ENCODE assay signal across 9 cellular contexts in the genomic region with DNA sequence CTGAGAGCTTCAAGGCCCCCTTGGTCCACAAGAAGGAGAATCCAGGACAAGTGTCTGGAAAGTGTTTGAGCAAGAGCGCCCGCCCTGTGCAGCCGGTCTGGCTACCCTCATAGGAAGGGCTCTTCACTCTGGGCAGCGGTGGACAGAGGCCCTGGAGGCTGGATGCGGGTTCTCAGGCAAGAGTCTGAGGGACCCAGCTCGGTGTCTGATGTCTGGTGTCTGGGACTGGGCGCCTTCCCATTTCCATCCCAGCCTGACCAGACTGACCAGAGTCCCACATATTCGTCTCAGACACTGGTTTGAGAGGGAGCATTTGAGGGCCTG. TPM values are rescaled to one million over a fixed set of nuclear protein-coding genes. Genes with fewer than 3 reads are reported as not detected.
A peak's percentile ranks its signal among the peaks of the same experiment; 100 is the strongest.
DNase-seq lines count a peak whose midpoint lies in the region; ATAC-seq, FAIRE-seq and TF ChIP-seq lines count a peak whose summit lies in the region.
"Had no signal": no experiment of that assay in that cellular context is flagged by ENCODE, and none has a peak within 500 bp of the region (broad histone marks: within the 10 kb centered on the region; RNA-seq: fewer than 3 reads in every experiment).

No MANE protein-coding gene starts in this region.

- no peaks in the 10 kb centered on the region; the same call in 1 of the 2 replicates for H3K27me3 Mint-ChIP-seq in HFFc6 (ENCODE audit: insufficient read depth)
- H3K27me3 Mint-ChIP-seq in stimulated activated memory B cell treated with anti-CD40 and anti-IgM and Interleukin-4, amounts not matched to agents 10 μg/mL and 1 μg/mL and 100 μg/mL, for 72 hours, result no peaks in the 10 kb centered on the region
- H3K27me3 Mint-ChIP-seq: activated CD4-positive, alpha-beta T cell treated with anti-CD3 and anti-CD28 coated beads, Interleukin-2, amount 10 ng/mL, durations not matched to agents 7 days and 5 days had no signal

- no peaks in the 10 kb centered on the region for H3K9me3 ChIP-seq in keratinocyte (ENCODE audit: control insufficient read depth, low read depth, low read length)

- H2AFZ ChIP-seq in keratinocyte (ENCODE audit: control insufficient read depth, low read length), result no peak overlapping the region

- H3K9me3 Mint-ChIP-seq in HFFc6, result no peaks in the 10 kb centered on the region
- no peaks in the 10 kb centered on the region for H3K9me3 Mint-ChIP-seq in stimulated activated memory B cell treated with anti-CD40 and anti-IgM and Interleukin-4, amounts not matched to agents 10 μg/mL and 1 μg/mL and 100 μg/mL, for 72 hours
- H3K9me3 Mint-ChIP-seq: activated CD4-positive, alpha-beta T cell treated with anti-CD3 and anti-CD28 coated beads, Interleukin-2, amount 10 ng/mL, durations not matched to agents 7 days and 5 days had no signal

- peaks cover 21% of the 10 kb centered on the region for H3K36me3 Mint-ChIP-seq in HFFc6 (ENCODE audit: low read depth)
- H3K36me3 Mint-ChIP-seq in stimulated activated memory B cell treated with anti-CD40 and anti-IgM and Interleukin-4, amounts not matched to agents 10 μg/mL and 1 μg/mL and 100 μg/mL, for 72 hours, result peaks cover 17% of the 10 kb centered on the region

- peak overlapping the region; percentile 85 for H3K27ac Mint-ChIP-seq in HFFc6
- H3K27ac Mint-ChIP-seq in stimulated activated memory B cell treated with anti-CD40 and anti-IgM and Interleukin-4, amounts not matched to agents 10 μg/mL and 1 μg/mL and 100 μg/mL, for 72 hours, result peak overlapping the region; percentile 69

- no peak for ATAC-seq in stimulated activated memory B cell treated with anti-CD40 and anti-IgM and Interleukin-4, amounts not matched to agents 10 μg/mL and 1 μg/mL and 100 μg/mL, for 72 hours
- ATAC-seq in GM18909 (IDR thresholded peaks at IDR 0.05; ENCODE audit: poor library complexity, unreplicated experiment) (no peak), GM18498 (IDR thresholded peaks at IDR 0.05; ENCODE audit: unreplicated experiment) (no peak)

- dilution Hi-C loops in keratinocyte (cut with MboI; ENCODE audit: extremely low pct_ligation_motif_present, low sequenced_read_pairs), result no loop called here

- peak overlapping the region; percentile 89 for H3K4me2 ChIP-seq in keratinocyte (ENCODE audit: control insufficient read depth, extremely low read depth, insufficient read depth, low read depth, low read length)

- H3K9ac ChIP-seq in keratinocyte (ENCODE audit: control insufficient read depth, extremely low read depth, insufficient read depth, low read length), result peak overlapping the region; percentile 67

- peaks cover 86% of the 10 kb centered on the region for H3K4me1 Mint-ChIP-seq in HFFc6 (ENCODE audit: low read depth)
- H3K4me1 Mint-ChIP-seq in stimulated activated memory B cell treated with anti-CD40 and anti-IgM and Interleukin-4, amounts not matched to agents 10 μg/mL and 1 μg/mL and 100 μg/mL, for 72 hours, result peaks cover 72% of the 10 kb centered on the region

- FAIRE-seq in keratinocyte (lab: Jason Lieb, UNC), result peak; percentile 43

- H3K4me1 ChIP-seq in keratinocyte (ENCODE audit: control insufficient read depth, extremely low read depth, insufficient read depth, low read length), result peaks cover 83% of the 10 kb centered on the region

- H3K4me3 Mint-ChIP-seq in HFFc6, result peak overlapping the region; percentile 75
- H3K4me3 Mint-ChIP-seq in stimulated activated memory B cell treated with anti-CD40 and anti-IgM and Interleukin-4, amounts not matched to agents 10 μg/mL and 1 μg/mL and 100 μg/mL, for 72 hours, result no peak overlapping the region
- H3K4me3 Mint-ChIP-seq: activated CD4-positive, alpha-beta T cell treated with anti-CD3 and anti-CD28 coated beads, Interleukin-2, amount 10 ng/mL, durations not matched to agents 7 days and 5 days had no signal

- H3K9me1 ChIP-seq in keratinocyte (ENCODE audit: control insufficient read depth, extremely low read depth, insufficient read depth, low read length), result peaks cover 4% of the 10 kb centered on the region

- H3K27ac ChIP-seq in brain microvascular endothelial cell (peak overlapping the region; percentile 78), keratinocyte (ENCODE audit: control insufficient read depth, insufficient read depth, low read length) (peak overlapping the region; percentile 85)

- TF ChIP-seq CTCF in HFFc6 (IDR thresholded peaks at IDR 0.05) (no peak), brain microvascular endothelial cell (IDR thresholded peaks at IDR 0.05; ENCODE audit: low read depth, low read length, missing control alignments) (no peak), keratinocyte (optimal IDR thresholded peaks at IDR 0.05 in 1 of 3, IDR thresholded peaks at IDR 0.05 in 1 of 3, conservative IDR thresholded peaks at IDR 0.05 in 1 of 3; ENCODE audit: extremely low read depth in 1 of 3, insufficient read depth in 2 of 3, low read length in 3 of 3) (no peak)

- DNase-seq in HFFc6 (no peak), brain microvascular endothelial cell (no peak), keratinocyte (ENCODE audit: low read depth, low spot score) (no peak), iPS-NIHi7 (ENCODE audit: extremely low spot score) (no peak), NCI-H2029 (lab: John Stamatoyannopoulos, UW) (no peak)
- DNase-seq: activated CD4-positive, alpha-beta T cell treated with anti-CD3 and anti-CD28 coated beads, Interleukin-2, amount 10 ng/mL, durations not matched to agents 7 days and 5 days had no signal

- H3K36me3 ChIP-seq in brain microvascular endothelial cell (replicated peaks), result no peaks in the 10 kb centered on the region
- peaks cover 2 to 5% of the 10 kb centered on the region in 2 experiments for H3K36me3 ChIP-seq in keratinocyte (ENCODE audit: control insufficient read depth in 2 of 2, extremely low read depth in 1 of 2, insufficient read depth in 2 of 2, low read length in 2 of 2)

- H3K27me3 ChIP-seq in brain microvascular endothelial cell (replicated peaks) (no peaks in the 10 kb centered on the region), keratinocyte (ENCODE audit: control insufficient read depth, extremely low read depth, insufficient read depth, low read length) (no peaks in the 10 kb centered on the region)

- H3K4me3 ChIP-seq in brain microvascular endothelial cell (ENCODE audit: low read depth, low read length) (no peak overlapping the region), keratinocyte (ENCODE audit: control insufficient read depth in 2 of 3, extremely low read depth in 1 of 3, insufficient read depth in 2 of 3, low read depth in 1 of 3, low read length in 3 of 3) (peak overlapping the region; percentile 0 to 47 (median 39))

- no peaks in the 10 kb centered on the region for H4K20me1 ChIP-seq in keratinocyte (ENCODE audit: control insufficient read depth, extremely low read depth, insufficient read depth, low read length)

- in situ Hi-C loops in brain microvascular endothelial cell (cut with HindIII; ENCODE audit: low pct_ligation_motif_present, low sequenced_read_pairs), result no loop called here

- H3K79me2 ChIP-seq in keratinocyte (ENCODE audit: control insufficient read depth, insufficient read depth, low read length), result peaks cover 75% of the 10 kb centered on the region

RNA-seq across cellular contexts. Expression of a gene that starts 59.8 kb away (rescaled TPM):
- total RNA-seq in HFFc6 (2021; fragmentation: NEBNext Ultra II Directional; extraction: Animal tissue kit (Norgen Biotek cat#: 25700)), result 100 to 1,000 TPM; 149 to 158 (median 155) TPM
- 90.9 to 113 TPM (median 106 TPM) in 3 replicates for polyA plus RNA-seq in keratinocyte
- polyA plus RNA-seq in keratinocyte (2011; ENCODE audit: low read depth), result 96.6 TPM
- polyA plus RNA-seq in keratinocyte (2011; cell fraction: cytosol; rRNA removed), result 84.2 and 112 TPM in 2 replicates
- 148 and 167 TPM in 2 replicates for polyA plus RNA-seq in keratinocyte (2011; cell fraction: nucleus; rRNA removed)
- 153 and 155 TPM in 2 replicates for polyA plus RNA-seq in keratinocyte (2012; ENCODE audit: low replicate concordance)
- polyA minus RNA-seq in keratinocyte, result 122 to 178 TPM (median 152 TPM) in 3 replicates
- polyA minus RNA-seq in keratinocyte (2011; cell fraction: cytosol; rRNA and poly(A)+ RNA removed), result 85.8 TPM
- polyA minus RNA-seq in keratinocyte (2011; cell fraction: nucleus; rRNA and poly(A)+ RNA removed), result 63.3 and 108 TPM in 2 replicates
